In genomic region chr3:197261164-197261509, GRCh38 we compare ENCODE assay signal across 27 cellular contexts.
"Had no signal": no experiment of that assay in that cellular context is flagged by ENCODE, and none has a peak within 500 bp of the region (broad histone marks: within the 10 kb centered on the region; RNA-seq: fewer than 3 reads in every experiment).

No MANE protein-coding gene starts in this region.

- DNase-seq: activated CD8-positive, alpha-beta memory T cell treated with anti-CD3 and anti-CD28 coated beads for 24 hours; activated CD8-positive, alpha-beta memory T cell treated with anti-CD3 and anti-CD28 coated beads, Interleukin-2, amount 50 U/mL, for 48 hours; activated naive CD4-positive, alpha-beta T cell; activated naive CD8-positive, alpha-beta T cell treated with anti-CD3 and anti-CD28 coated beads, Interleukin-2, amount 10 ng/mL, durations not matched to agents 7 days and 5 days; activated T-cell treated with anti-CD3 and anti-CD28 coated beads, Interleukin-2, amount 50 U/mL, for 4 hours; amniotic stem cell; body of pancreas; caudate nucleus; effector memory CD4-positive, alpha-beta T cell; gastrocnemius medialis; hippocampal formation; kidney glomerular epithelial cell; left ventricle myocardium inferior; mammary epithelial cell; midbrain; natural killer cell; pancreas; right cardiac atrium; stimulated activated CD4-positive, alpha-beta T cell treated with anti-CD3 and anti-CD28 coated beads, Interleukin-12 subunit alpha, Interleukin-12 subunit beta, amount 100 ng/mL, for 4 hours; stimulated activated CD4-positive, alpha-beta T cell treated with anti-CD3 and anti-CD28 coated beads, Interleukin-4, amount 100 ng/mL, for 4 hours; stimulated activated naive CD8-positive, alpha-beta T cell treated with anti-CD3 and anti-CD28 coated beads, Interleukin-15, Interleukin-2, amounts not matched to agents 100 U/mL and 50 U/mL, for 24 hours; T-helper 1 cell; transverse colon had no signal

- H3K36me3 Mint-ChIP-seq: natural killer cell had no signal

- H3K4me3 Mint-ChIP-seq: activated naive CD8-positive, alpha-beta T cell treated with anti-CD3 and anti-CD28 coated beads, Interleukin-2, amount 10 ng/mL, durations not matched to agents 7 days and 5 days; activated T-cell treated with anti-CD3 and anti-CD28 coated beads, Interleukin-2, amount 50 U/mL, for 4 hours; natural killer cell had no signal

- H3K9me3 Mint-ChIP-seq: activated naive CD8-positive, alpha-beta T cell treated with anti-CD3 and anti-CD28 coated beads, Interleukin-2, amount 10 ng/mL, durations not matched to agents 7 days and 5 days; activated T-cell treated with anti-CD3 and anti-CD28 coated beads, Interleukin-2, amount 50 U/mL, for 4 hours; activated T-helper 2 cell treated with anti-CD3 and anti-CD28 coated beads, Interferon-gamma antibody, Interleukin-2, Interleukin-4, amounts not matched to agents 10 μg/mL and 5 μg/mL and 100 μg/mL, durations not matched to agents 14 hours and 24 hours and 36 hours; natural killer cell had no signal

- ATAC-seq: activated T-cell treated with anti-CD3 and anti-CD28 coated beads, Interleukin-2, amount 50 U/mL, for 4 hours; body of pancreas; gastrocnemius medialis; natural killer cell; pancreas; right cardiac atrium; stimulated activated naive CD8-positive, alpha-beta T cell treated with anti-CD3 and anti-CD28 coated beads, Interleukin-15, Interleukin-2, amounts not matched to agents 100 U/mL and 50 U/mL, for 24 hours had no signal

- H3K27me3 ChIP-seq: body of pancreas, esophagus muscularis mucosa, gastrocnemius medialis, pancreas, suprapubic skin, transverse colon, vagina had no signal

- H3K36me3 ChIP-seq: esophagus muscularis mucosa, gastrocnemius medialis, pancreas, transverse colon, vagina had no signal

- H3K4me1 ChIP-seq: body of pancreas had no signal

- H3K4me3 ChIP-seq: body of pancreas, esophagus muscularis mucosa, gastrocnemius medialis, left ventricle myocardium inferior, pancreas, suprapubic skin, transverse colon, vagina had no signal

- H3K9me3 ChIP-seq: body of pancreas, esophagus muscularis mucosa, gastrocnemius medialis, left ventricle myocardium inferior, pancreas, suprapubic skin, transverse colon, vagina had no signal

- H3K27me3 Mint-ChIP-seq: activated naive CD8-positive, alpha-beta T cell treated with anti-CD3 and anti-CD28 coated beads, Interleukin-2, amount 10 ng/mL, durations not matched to agents 7 days and 5 days had no signal

- H3K27ac ChIP-seq: body of pancreas, esophagus muscularis mucosa, gastrocnemius medialis, left ventricle myocardium inferior, pancreas, suprapubic skin, transverse colon, vagina had no signal

- H3K27ac Mint-ChIP-seq: activated naive CD8-positive, alpha-beta T cell treated with anti-CD3 and anti-CD28 coated beads, Interleukin-2, amount 10 ng/mL, durations not matched to agents 7 days and 5 days; activated T-helper 2 cell treated with anti-CD3 and anti-CD28 coated beads, Interferon-gamma antibody, Interleukin-2, Interleukin-4, amounts not matched to agents 10 μg/mL and 5 μg/mL and 100 μg/mL, durations not matched to agents 14 hours and 24 hours and 36 hours; natural killer cell had no signal
